ENCODE assay signal across 8 cellular contexts in the genomic region with DNA sequence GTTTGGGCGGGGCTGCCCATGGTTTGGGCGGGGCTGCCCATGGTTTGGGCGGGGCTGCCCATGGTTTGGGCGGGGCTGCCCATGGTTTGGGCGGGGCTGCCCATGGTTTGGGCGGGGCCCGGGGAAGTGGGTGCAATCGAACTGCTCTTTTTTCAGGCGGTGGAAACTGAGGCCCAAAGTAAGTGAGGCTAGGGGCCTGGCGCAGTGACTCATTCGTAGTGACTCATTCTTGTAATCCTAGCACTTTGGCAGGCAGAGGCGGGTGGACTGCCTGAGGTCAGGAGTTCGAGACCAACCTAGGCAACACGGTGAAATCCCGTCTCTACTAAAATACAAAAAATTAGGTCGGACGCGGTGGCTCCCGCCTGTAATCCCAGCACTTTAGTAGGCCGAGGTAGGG. TPM values are rescaled to one million over a fixed set of nuclear protein-coding genes. Genes with fewer than 3 reads are reported as not detected.
DNase-seq lines count a peak whose midpoint lies in the region; ATAC-seq lines count a peak whose summit lies in the region.
"Not testable (repeated sequence)": the region's sequence is repeated elsewhere in the genome, so short reads cannot be mapped to it uniquely, and the experiment has no call there.

No MANE protein-coding gene starts in this region.

- H3K27me3 Mint-ChIP-seq in activated T-helper 17 cell treated with anti-CD3 and anti-CD28 coated beads, Interleukin-2, amount 50 U/mL, for 72 hours; stimulated activated naive B cell treated with anti-CD40 and anti-IgM and Interleukin-4, amounts not matched to agents 10 μg/mL and 1 μg/mL and 100 μg/mL, for 72 hours: not testable (repeated sequence)

- peak; percentile 51 for ATAC-seq in activated T-helper 17 cell treated with anti-CD3 and anti-CD28 coated beads, Interleukin-2, amount 50 U/mL, for 72 hours (replicated peaks)
- not testable (repeated sequence) for ATAC-seq in stimulated activated naive B cell treated with anti-CD40 and anti-IgM and Interleukin-4, amounts not matched to agents 10 μg/mL and 1 μg/mL and 100 μg/mL, for 72 hours (replicated peaks)

- DNase-seq in D341Med (ENCODE audit: low spot score): peak; percentile 51
- peak; percentile 47 for DNase-seq in NAMALWA (ENCODE audit: low spot score)
- peak; percentile 58 for DNase-seq in T-helper 22 cell (ENCODE audit: low read depth)
- DNase-seq in effector CD8-positive, alpha-beta T cell (lab: John Stamatoyannopoulos, UW): peak; percentile 51
- DNase-seq in islet precursor cell: peak; percentile 81
- DNase-seq in renal cortical epithelial cell (ENCODE audit: low read depth): peak; percentile 15
- DNase-seq in stimulated activated naive B cell treated with anti-CD40 and anti-IgM and Interleukin-4, amounts not matched to agents 10 μg/mL and 1 μg/mL and 100 μg/mL, for 72 hours: not testable (repeated sequence)

- not testable (repeated sequence) for H3K9me3 Mint-ChIP-seq in activated T-helper 17 cell treated with anti-CD3 and anti-CD28 coated beads, Interleukin-2, amount 50 U/mL, for 72 hours; stimulated activated naive B cell treated with anti-CD40 and anti-IgM and Interleukin-4, amounts not matched to agents 10 μg/mL and 1 μg/mL and 100 μg/mL, for 72 hours

- H3K4me1 Mint-ChIP-seq in activated T-helper 17 cell treated with anti-CD3 and anti-CD28 coated beads, Interleukin-2, amount 50 U/mL, for 72 hours: peaks cover 24% of the 10 kb centered on the region
- peaks cover 24 to 63% of the 10 kb centered on the region in 2 donors for H3K4me1 Mint-ChIP-seq in stimulated activated naive B cell treated with anti-CD40 and anti-IgM and Interleukin-4, amounts not matched to agents 10 μg/mL and 1 μg/mL and 100 μg/mL, for 72 hours

- H3K36me3 Mint-ChIP-seq in activated T-helper 17 cell treated with anti-CD3 and anti-CD28 coated beads, Interleukin-2, amount 50 U/mL, for 72 hours (ENCODE audit: low read depth): peaks cover 37% of the 10 kb centered on the region
- H3K36me3 Mint-ChIP-seq in stimulated activated naive B cell treated with anti-CD40 and anti-IgM and Interleukin-4, amounts not matched to agents 10 μg/mL and 1 μg/mL and 100 μg/mL, for 72 hours: peaks cover 14 to 22% of the 10 kb centered on the region in 2 donors

- peak overlapping the region; percentile 96 for H3K4me3 Mint-ChIP-seq in activated T-helper 17 cell treated with anti-CD3 and anti-CD28 coated beads, Interleukin-2, amount 50 U/mL, for 72 hours
- H3K4me3 Mint-ChIP-seq in stimulated activated naive B cell treated with anti-CD40 and anti-IgM and Interleukin-4, amounts not matched to agents 10 μg/mL and 1 μg/mL and 100 μg/mL, for 72 hours: peak overlapping the region; percentile 43 to 53

- peak overlapping the region; percentile 48 for H3K27ac Mint-ChIP-seq in activated T-helper 17 cell treated with anti-CD3 and anti-CD28 coated beads, Interleukin-2, amount 50 U/mL, for 72 hours
- peak overlapping the region; percentile 67 for H3K27ac Mint-ChIP-seq in stimulated activated naive B cell treated with anti-CD40 and anti-IgM and Interleukin-4, amounts not matched to agents 10 μg/mL and 1 μg/mL and 100 μg/mL, for 72 hours

RNA-seq across cellular contexts. Expression of gene GRSF1, which starts 0.4 kb away (rescaled TPM):
- total RNA-seq in activated T-helper 17 cell treated with anti-CD3 and anti-CD28 coated beads, Interleukin-2, amount 50 U/mL, for 72 hours: 10 to 100 TPM; 88.5 to 91.3 TPM
- total RNA-seq in renal cortical epithelial cell: 128 and 131 TPM in 2 replicates
